Comparison of ENCODE assay signal across 8 cellular contexts in the genomic region with DNA sequence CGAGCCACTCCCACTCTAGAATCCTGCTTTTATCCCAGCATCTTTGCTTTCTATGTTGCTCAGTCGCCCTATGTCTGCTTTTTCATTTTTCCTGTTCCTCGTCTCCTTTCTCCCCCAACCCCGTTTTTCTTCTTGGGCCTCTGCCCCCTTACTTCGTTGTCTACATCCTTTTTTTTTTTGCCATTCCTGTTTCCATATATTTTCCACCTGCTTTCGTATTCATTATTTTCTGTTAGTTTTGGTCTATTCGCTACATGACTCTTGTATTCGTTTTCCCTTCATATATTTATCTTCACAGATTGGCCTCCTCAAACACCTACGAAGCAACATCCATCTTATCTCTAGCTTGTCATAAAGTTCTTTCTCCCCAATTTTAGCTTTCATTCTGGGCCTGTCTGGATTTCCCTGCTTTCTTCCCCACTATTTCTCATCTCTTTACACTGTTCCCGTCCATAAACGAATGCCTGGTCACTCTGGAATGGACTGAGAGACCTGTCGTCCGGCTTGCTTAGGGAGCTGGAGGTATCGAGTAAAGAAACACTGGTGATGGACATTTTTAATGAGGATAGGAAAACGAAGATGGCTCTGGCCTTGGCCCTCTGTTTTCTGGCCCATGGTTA. TPM values are rescaled to one million over a fixed set of nuclear protein-coding genes. Genes with fewer than 3 reads are reported as not detected.
DNase-seq lines count a peak whose midpoint lies in the region; ATAC-seq and TF ChIP-seq lines count a peak whose summit lies in the region.

No MANE protein-coding gene starts in this region.

- WGBS in HUES64, result 6% methylated on average over 15 of the region's 15 CpGs

- H3K9ac ChIP-seq in HUES64 (ENCODE audit: low read depth, low read length) (peak overlapping the region; percentile 97), mucosa of rectum (ENCODE audit: low read depth in 1 of 2, low read length in 2 of 2) (peak overlapping the region; percentile 93 to 94)

- no peaks in the 10 kb centered on the region for H3K27me3 Mint-ChIP-seq in central memory CD8-positive, alpha-beta T cell

- no peak for TF ChIP-seq CTCF in A673 (conservative IDR thresholded peaks at IDR 0.05; ENCODE audit: low read depth, low read length)

- H3K4me3 Mint-ChIP-seq in central memory CD8-positive, alpha-beta T cell, result peak overlapping the region; percentile 80

- DNase-seq in A673 (ENCODE audit: low spot score) (no peak), mesenteric fat pad (ENCODE audit: low spot score) (no peak), NCI-H2171 (lab: John Stamatoyannopoulos, UW) (no peak)
- DNase-seq in central memory CD8-positive, alpha-beta T cell (ENCODE audit: low spot score in 2 of 2), result no peak

- H3K36me3 ChIP-seq in A673 (ENCODE audit: insufficient read depth, low read length, poor library complexity, severe bottlenecking), result peaks cover 50% of the 10 kb centered on the region
- peaks cover 50% of the 10 kb centered on the region for H3K36me3 ChIP-seq in HUES64 (ENCODE audit: insufficient read depth, low read length)
- peaks cover 27 to 39% of the 10 kb centered on the region in 2 donors for H3K36me3 ChIP-seq in mucosa of rectum (ENCODE audit: control insufficient read depth in 2 of 2, insufficient read depth in 2 of 2, low read length in 2 of 2)

- POLR2A ChIA-PET in A673 (lab: Charles Lee; ENCODE audit: low non-redundant PET), result no interaction called here

- intact Hi-C loops in A673 (cut with micrococcal nuclease; ENCODE audit: unreplicated experiment), result loop anchor here (5.0 kb wide), 1 partner anchor 41 kb away; the partner anchor contains the start of genes C6orf47 and GPANK1

- no peaks in the 10 kb centered on the region for H3K9me3 ChIP-seq in A673 (ENCODE audit: low read depth, low read length, poor library complexity, severe bottlenecking)
- no peaks in the 10 kb centered on the region for H3K9me3 ChIP-seq in HUES64 (ENCODE audit: insufficient read depth, low read depth, low read length)
- H3K9me3 ChIP-seq in mucosa of rectum (ENCODE audit: control insufficient read depth in 2 of 2, low read length in 2 of 2), result no peaks in the 10 kb centered on the region

- no peaks in the 10 kb centered on the region for H3K9me3 Mint-ChIP-seq in central memory CD8-positive, alpha-beta T cell

- H3K4me3 ChIP-seq in A673 (ENCODE audit: low read depth, low read length, poor library complexity, severe bottlenecking), result peak overlapping the region; percentile 76
- H3K4me3 ChIP-seq in HUES64 (ENCODE audit: low read length), result peak overlapping the region; percentile 94
- H3K4me3 ChIP-seq in mucosa of rectum (ENCODE audit: low read length in 2 of 2), result peak overlapping the region; percentile 80 to 86

- H3K27me3 ChIP-seq in A673 (replicated peaks; ENCODE audit: insufficient read depth, low read depth, low read length, poor library complexity) (no peaks in the 10 kb centered on the region), HUES64 (ENCODE audit: insufficient read depth, low read length) (no peaks in the 10 kb centered on the region), mucosa of rectum (ENCODE audit: control insufficient read depth in 2 of 2, insufficient read depth in 2 of 2, low read length in 2 of 2) (no peaks in the 10 kb centered on the region)

- H3K4me1 ChIP-seq in A673 (ENCODE audit: insufficient read depth, low read length, poor library complexity, severe bottlenecking) (peaks cover 11% of the 10 kb centered on the region), HUES64 (ENCODE audit: insufficient read depth, low read length) (peaks cover 13% of the 10 kb centered on the region; the same call in 1 of the 2 replicates), mucosa of rectum (ENCODE audit: control insufficient read depth in 2 of 2, insufficient read depth in 2 of 2, low read length in 2 of 2) (peaks cover 10 to 21% of the 10 kb centered on the region in 2 donors)

- CTCF ChIA-PET in A673 (lab: Charles Lee), result no interaction called here

- H3K36me3 Mint-ChIP-seq in central memory CD8-positive, alpha-beta T cell (ENCODE audit: insufficient read depth), result peaks cover 52% of the 10 kb centered on the region

- no peak for ATAC-seq in central memory CD8-positive, alpha-beta T cell (replicated peaks; ENCODE audit: extremely low read depth, poor library complexity, severe bottlenecking)
- ATAC-seq in HG02884 (IDR thresholded peaks at IDR 0.05; ENCODE audit: unreplicated experiment) (no peak), HG02840 (IDR thresholded peaks at IDR 0.05; ENCODE audit: low FRiP score, unreplicated experiment) (no peak)

- H3K4me1 Mint-ChIP-seq in central memory CD8-positive, alpha-beta T cell, result peaks cover 19% of the 10 kb centered on the region

- H3K27ac ChIP-seq in A673 (ENCODE audit: low read depth, low read length, poor library complexity, severe bottlenecking) (peak overlapping the region; percentile 99), HUES64 (ENCODE audit: low read depth, low read length) (peak overlapping the region; percentile 99), mucosa of rectum (ENCODE audit: low read depth in 2 of 2, low read length in 2 of 2) (peak overlapping the region; percentile 99)

- BruUV-seq in A673 (replicated peaks; lab: Mats Ljungman, UMichigan), result TSS peak; percentile 68

- peak overlapping the region; percentile 94 for H3K27ac Mint-ChIP-seq in central memory CD8-positive, alpha-beta T cell (ENCODE audit: low read depth)

RNA-seq across cellular contexts. Expression of gene PRRC2A, which starts 0.9 kb away (rescaled TPM):
- 289 and 313 TPM in 2 replicates for total RNA-seq in A673 (2021)
- 191 TPM for polyA plus RNA-seq in HUES64 (2013, experiment 1 of 2)
- polyA plus RNA-seq in HUES64 (2013, experiment 2 of 2), result 211 TPM
- 162 TPM for total RNA-seq in mesenteric fat pad

RNA-seq across cellular contexts. Expression of gene AIF1, which starts 6.4 kb away (rescaled TPM):
- total RNA-seq in A673 (2021) (0.64 and 0.68 TPM in 2 replicates), mesenteric fat pad (60.1 TPM)
- 7.2 TPM for polyA plus RNA-seq in HUES64 (2013, experiment 1 of 2)
- polyA plus RNA-seq in HUES64 (2013, experiment 2 of 2), result 8.2 TPM

RNA-seq across cellular contexts. Expression of gene NCR3, which starts 28.6 kb away (rescaled TPM):
- not detected in 2 replicates for total RNA-seq in A673 (2021)
- not detected for polyA plus RNA-seq in HUES64 (2013, experiment 1 of 2)
- polyA plus RNA-seq in HUES64 (2013, experiment 2 of 2), result not detected
- total RNA-seq in mesenteric fat pad, result not detected

RNA-seq across cellular contexts. Expression of gene BAG6, which starts 31.0 kb away (rescaled TPM):
- total RNA-seq in A673 (2021), result 391 and 393 TPM in 2 replicates
- 194 TPM for polyA plus RNA-seq in HUES64 (2013, experiment 1 of 2)
- polyA plus RNA-seq in HUES64 (2013, experiment 2 of 2), result 234 TPM
- total RNA-seq in mesenteric fat pad, result 229 TPM

RNA-seq across cellular contexts. Expression of gene APOM, which starts 34.3 kb away (rescaled TPM):
- total RNA-seq in A673 (2021), result 2.5 and 4.8 TPM in 2 replicates
- polyA plus RNA-seq in HUES64 (2013, experiment 1 of 2), result 2.5 TPM
- 4.2 TPM for polyA plus RNA-seq in HUES64 (2013, experiment 2 of 2)
- total RNA-seq in mesenteric fat pad, result 3.3 TPM

Comparison
In these comparisons a context has a peak if more than half of its experiments do, and no peak if none do; other contexts are left out.
1. RNA of gene AIF1, which starts 6.4 kb away (total RNA-seq): 60.1 TPM in mesenteric fat pad (single experiment); 0.64 to 0.68 TPM in A673; every median in the first group is over 10 times any median in the second.
2. Peak in every context shown above with its lines, with median percentiles within 50 percentile points of each other: H3K27ac ChIP-seq and H3K4me3 ChIP-seq.